8 cellular contexts compared by ENCODE assay signal in genomic region chr17:1829579-1830257, GRCh38. TPM values are rescaled to one million over a fixed set of nuclear protein-coding genes. Genes with fewer than 3 reads are reported as not detected.
DNase-seq lines count a peak whose midpoint lies in the region; ATAC-seq and TF ChIP-seq lines count a peak whose summit lies in the region.

TSS of gene RPA1 (plus strand) at chr17:1830005. CDS start at chr17:1830094, 89 bp downstream.
TSS of gene SMYD4 (minus strand) at chr17:1829902. CDS start at chr17:1827994, 1,908 bp downstream.

- WGBS in heart right ventricle, 2 donors: 0 to 1% methylated on average over 69 to 83 of the region's 83 CpGs
- WGBS in transverse colon (ENCODE audit: low coverage in 1 of 2), 2 donors: 0% methylated on average over 12 to 63 of the region's 83 CpGs

- peak; percentile 96 for ATAC-seq in activated naive CD8-positive, alpha-beta T cell treated with anti-CD3 and anti-CD28 coated beads, Interleukin-2, amount 50 U/mL, for 24 hours
- ATAC-seq in heart right ventricle: peak; percentile 99 to 100 (median 100)

- peaks cover 2 to 43% (median 18%) of the 10 kb centered on the region in 9 donors for H3K4me1 ChIP-seq in heart right ventricle
- peaks cover 0 to 23% (median 19%) of the 10 kb centered on the region in 4 donors for H3K4me1 ChIP-seq in transverse colon

- DNase-seq in GM10266 (ENCODE audit: extremely low spot score): peak; percentile 96
- peak; percentile 76 for DNase-seq in HFFc6
- peak; percentile 83 for DNase-seq in NAMALWA (ENCODE audit: low spot score)
- DNase-seq in T follicular helper cell (ENCODE audit: low read depth): peak; percentile 83
- DNase-seq in activated naive CD8-positive, alpha-beta T cell treated with anti-CD3 and anti-CD28 coated beads, Interleukin-2, amount 50 U/mL, for 24 hours: peak; percentile 91
- DNase-seq in heart right ventricle: peak; percentile 85 to 90
- DNase-seq in pons (ENCODE audit: low spot score): peak; percentile 81
- DNase-seq in transverse colon: peak; percentile 91

- H3K4me1 Mint-ChIP-seq in HFFc6 (ENCODE audit: low read depth): peaks cover 26% of the 10 kb centered on the region
- peaks cover 65% of the 10 kb centered on the region for H3K4me1 Mint-ChIP-seq in activated naive CD8-positive, alpha-beta T cell treated with anti-CD3 and anti-CD28 coated beads, Interleukin-2, amount 50 U/mL, for 24 hours

- peak within 1 kb of the TSS; percentile 97 for H3K4me3 Mint-ChIP-seq in HFFc6
- H3K4me3 Mint-ChIP-seq in activated naive CD8-positive, alpha-beta T cell treated with anti-CD3 and anti-CD28 coated beads, Interleukin-2, amount 50 U/mL, for 24 hours: peak within 1 kb of the TSS; percentile 91

- TF ChIP-seq EP300 in transverse colon (IDR thresholded peaks at IDR 0.05; ENCODE audit: low read depth): no peak

- peak within 1 kb of the TSS; percentile 50 to 97 (median 79) for H3K4me3 ChIP-seq in heart right ventricle
- peak within 1 kb of the TSS; percentile 74 to 98 (median 88) for H3K4me3 ChIP-seq in transverse colon

- peak within 1 kb of the TSS; percentile 44 to 91 (median 88) for H3K27ac ChIP-seq in heart right ventricle
- H3K27ac ChIP-seq in transverse colon: peak within 1 kb of the TSS; percentile 88 to 92 (median 90)

- H3K27me3 Mint-ChIP-seq in HFFc6 (ENCODE audit: insufficient read depth): no peaks in the 10 kb centered on the region; the same call in 1 of the 2 replicates
- H3K27me3 Mint-ChIP-seq in activated naive CD8-positive, alpha-beta T cell treated with anti-CD3 and anti-CD28 coated beads, Interleukin-2, amount 50 U/mL, for 24 hours: no peaks in the 10 kb centered on the region

- TF ChIP-seq POLR2A in transverse colon (IDR thresholded peaks at IDR 0.05): peak; percentile 78

- peaks cover 9% of the 10 kb centered on the region for H3K36me3 Mint-ChIP-seq in HFFc6 (ENCODE audit: low read depth)
- peaks cover 37% of the 10 kb centered on the region for H3K36me3 Mint-ChIP-seq in activated naive CD8-positive, alpha-beta T cell treated with anti-CD3 and anti-CD28 coated beads, Interleukin-2, amount 50 U/mL, for 24 hours (ENCODE audit: low read depth)

- in situ Hi-C loops in transverse colon (cut with MboI; ENCODE audit: low pct_ligation_motif_present in 1 of 4, low pct_unique_long_range_greater_than_20kb in 1 of 4, low sequenced_read_pairs in 3 of 4): no loop called here

- H3K27ac Mint-ChIP-seq in HFFc6: peak within 1 kb of the TSS; percentile 73
- peak within 1 kb of the TSS; percentile 81 for H3K27ac Mint-ChIP-seq in activated naive CD8-positive, alpha-beta T cell treated with anti-CD3 and anti-CD28 coated beads, Interleukin-2, amount 50 U/mL, for 24 hours

- H3K27me3 ChIP-seq in heart right ventricle (no peaks in the 10 kb centered on the region), transverse colon (no peaks in the 10 kb centered on the region)

- no peaks in the 10 kb centered on the region for H3K9me3 ChIP-seq in heart right ventricle
- no peaks in the 10 kb centered on the region for H3K9me3 ChIP-seq in transverse colon

- H3K36me3 ChIP-seq in heart right ventricle (peaks cover 0 to 52% (median 12%) of the 10 kb centered on the region in 9 donors), transverse colon (peaks cover 0 to 14% (median 4%) of the 10 kb centered on the region in 4 donors)

- intact Hi-C loops in heart right ventricle (cut with DNase I): loop anchor here in 1 of 10 donors (2.0 kb wide), 1 partner anchor 43 kb away; no protein-coding TSS in a partner anchor
- intact Hi-C loops in transverse colon (cut with DNase I; ENCODE audit: low total_unique reads): no loop called here

- no peak for TF ChIP-seq CTCF in GM10266 (IDR thresholded peaks at IDR 0.05; ENCODE audit: control insufficient read depth, insufficient read depth, low read depth, missing control alignments)
- TF ChIP-seq CTCF in HFFc6 (IDR thresholded peaks at IDR 0.05): no peak
- no peak for TF ChIP-seq CTCF in heart right ventricle (IDR thresholded peaks at IDR 0.05)
- no peak for TF ChIP-seq CTCF in transverse colon (IDR thresholded peaks at IDR 0.05)

- no peaks in the 10 kb centered on the region for H3K9me3 Mint-ChIP-seq in HFFc6
- no peaks in the 10 kb centered on the region for H3K9me3 Mint-ChIP-seq in activated naive CD8-positive, alpha-beta T cell treated with anti-CD3 and anti-CD28 coated beads, Interleukin-2, amount 50 U/mL, for 24 hours

RNA-seq across cellular contexts. Expression of gene RPA1, which starts in this region (rescaled TPM):
- total RNA-seq in HFFc6 (2021; fragmentation: NEBNext Ultra II Directional; extraction: Animal tissue kit (Norgen Biotek cat#: 25700)): 100 to 1,000 TPM in 4 of 6 experiments, 10 to 100 TPM in 2; 83.2 to 111 (median 108) TPM
- total RNA-seq in heart right ventricle (10 to 100 TPM; 51.1 to 96.6 (median 75.4) TPM), transverse colon (100 to 1,000 TPM in 1 of 4 donors, 10 to 100 TPM in 2, 1 to 10 TPM in 1; 6.4 to 160 (median 23.9) TPM)
- 10 to 100 TPM in 1 of 2 donors, 1 to 10 TPM in 1; 7.2 to 32.3 TPM for polyA plus RNA-seq in heart right ventricle

RNA-seq across cellular contexts. Expression of gene SMYD4, which starts in this region (rescaled TPM):
- total RNA-seq in HFFc6 (2021; fragmentation: NEBNext Ultra II Directional; extraction: Animal tissue kit (Norgen Biotek cat#: 25700)): 10 to 100 TPM in 1 of 6 experiments, 1 to 10 TPM in 5; 6.3 to 10.3 (median 8.7) TPM
- total RNA-seq in heart right ventricle (10 to 100 TPM in 4 of 10 donors, 1 to 10 TPM in 6; 7.2 to 13.5 (median 9.3) TPM), transverse colon (10 to 100 TPM in 2 of 4 donors, 1 to 10 TPM in 2; 4.1 to 14.8 (median 9.0) TPM)
- 1 to 10 TPM; 4.6 to 6.9 TPM for polyA plus RNA-seq in heart right ventricle

Comparison
In these comparisons a context has a peak if more than half of its experiments do, and no peak if none do; other contexts are left out.
1. Peak in every context shown above with its lines: DNase-seq, ATAC-seq, H3K4me3 ChIP-seq and H3K27ac ChIP-seq.